1 cellular context compared by ENCODE assay signal in the genomic region with DNA sequence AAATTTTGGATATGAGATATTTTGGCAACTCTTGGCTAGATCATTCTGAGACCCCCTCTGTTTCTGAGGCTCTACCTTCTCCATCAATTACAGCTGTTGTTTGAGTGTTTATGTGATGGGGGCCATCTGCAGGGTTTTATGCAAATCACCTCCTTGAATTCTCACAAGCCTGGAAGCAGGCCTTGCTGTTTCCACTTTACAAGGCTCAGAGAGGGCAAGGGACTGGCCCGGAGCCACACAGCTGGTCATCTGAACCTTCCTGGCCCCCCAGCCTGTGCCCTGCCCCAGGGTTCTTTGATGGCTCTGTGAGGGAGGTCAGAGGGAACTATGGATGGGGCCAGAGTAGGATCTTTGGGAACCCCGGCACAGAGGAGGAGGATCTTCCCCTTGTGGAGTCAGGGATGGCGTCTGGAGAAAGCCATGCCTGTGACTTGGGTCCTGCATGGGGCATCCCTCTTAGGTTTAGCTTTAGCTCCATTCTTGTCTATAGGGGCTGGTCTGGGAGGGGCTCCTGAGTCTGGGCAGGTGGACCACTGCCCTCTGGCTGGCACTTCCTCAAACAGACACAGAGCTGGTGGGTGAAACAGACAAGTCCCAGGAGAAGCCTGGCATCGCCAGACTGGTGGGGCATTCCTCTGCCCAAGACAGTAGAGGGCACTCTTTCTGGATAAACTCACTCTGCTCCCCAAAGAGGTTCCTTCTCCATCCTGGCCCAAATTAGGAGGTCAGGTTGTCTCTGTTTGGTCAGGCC.
TF ChIP-seq lines count a peak whose summit lies in the region.

No MANE protein-coding gene starts in this region.

TF ChIP-seq in HepG2, 621 proteins besides CTCF, POLR2A, EP300 and RAD21:
- no peak for TF ChIP-seq ZNF724P (CRISPR knock-in tag; IDR thresholded peaks at IDR 0.05; ENCODE audit: borderline replicate concordance)
- TF ChIP-seq ZNF768 (CRISPR knock-in tag; IDR thresholded peaks at IDR 0.05): peak; percentile 94
